ENCODE assay signal across 8 cellular contexts in the genomic region with DNA sequence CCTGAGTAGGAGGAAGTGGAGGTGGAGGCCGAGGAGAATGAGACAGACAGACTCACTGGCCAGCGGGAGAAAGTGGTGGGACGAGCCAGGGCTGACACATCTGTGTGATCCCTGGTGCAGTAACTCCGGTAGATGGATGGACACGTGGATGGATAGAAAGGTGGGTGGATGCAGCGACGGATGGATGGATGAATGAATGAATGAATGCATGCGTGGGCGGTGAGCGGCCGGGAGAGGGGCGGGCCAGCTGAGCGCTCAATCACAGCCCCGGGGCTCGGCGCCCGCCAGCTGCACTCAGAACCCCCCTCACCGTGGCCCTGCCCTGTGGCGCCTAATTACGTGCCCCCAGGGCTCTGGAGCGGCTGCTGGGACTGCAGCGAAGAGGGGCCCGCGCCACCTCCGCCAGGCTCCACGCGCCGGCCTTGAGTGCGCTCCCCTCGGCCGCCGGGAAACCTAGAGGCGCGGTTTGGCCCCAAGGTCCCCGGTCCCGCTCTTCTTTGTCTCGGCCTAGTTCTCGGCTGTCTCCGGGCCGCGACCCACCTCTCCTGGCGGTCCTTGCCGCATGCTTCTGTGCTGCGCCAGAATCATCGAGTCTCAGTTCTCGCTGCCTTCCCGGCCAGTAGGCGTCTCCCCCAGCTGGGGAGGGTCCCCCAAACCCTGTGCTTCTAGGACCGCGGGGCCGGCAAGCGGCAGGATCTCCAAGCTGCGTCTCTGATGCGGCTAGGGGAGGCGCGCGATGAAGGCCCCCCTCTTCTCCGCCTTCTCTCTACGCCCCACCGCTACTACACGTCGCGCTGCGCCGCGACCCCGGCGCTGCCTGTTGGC. TPM values are rescaled to one million over a fixed set of nuclear protein-coding genes. Genes with fewer than 3 reads are reported as not detected.
A peak's percentile ranks its signal among the peaks of the same experiment; 100 is the strongest.
DNase-seq lines count a peak whose midpoint lies in the region; ATAC-seq lines count a peak whose summit lies in the region.

No MANE protein-coding gene starts in this region.

- H2BK15ac ChIP-seq in mesenchymal stem cell (ENCODE audit: low read depth, poor library complexity, severe bottlenecking): peak overlapping the region; percentile 52

- peaks cover 52% of the 10 kb centered on the region for H3K79me1 ChIP-seq in mesenchymal stem cell (replicated peaks; ENCODE audit: low read length, poor library complexity, severe bottlenecking)

- peak overlapping the region in 1 of 2 experiments; percentile 84 for H3K14ac ChIP-seq in mesenchymal stem cell (ENCODE audit: low read length in 2 of 2)

- H3K36me3 ChIP-seq in mesenchymal stem cell (ENCODE audit: control insufficient read depth in 1 of 2, insufficient read depth in 2 of 2, low read depth in 1 of 2, low read length in 2 of 2) (peaks cover 0 to 19% of the 10 kb centered on the region in 2 experiments), thymus (ENCODE audit: control insufficient read depth, insufficient read depth) (no peaks in the 10 kb centered on the region)

- peak; percentile 18 for DNase-seq in activated naive CD4-positive, alpha-beta T cell treated with anti-CD3 and anti-CD28 coated beads, Interleukin-2, amount 50 U/mL, for 16 hours
- no peak for DNase-seq in activated naive CD4-positive, alpha-beta T cell (lab: John Stamatoyannopoulos, UW)
- DNase-seq in astrocyte of the hippocampus (ENCODE audit: low read depth, low spot score) (peak; percentile 66), mesenchymal stem cell (peak; percentile 49), left lobe of liver (ENCODE audit: low spot score) (no peak), T1000 (lab: John Stamatoyannopoulos, UW) (no peak), NOMO-1 treated with dmso at 0.1 percent for 144 hours (lab: John Stamatoyannopoulos, UW; ENCODE audit: unreplicated experiment) (no peak)

- H3K4me1 ChIP-seq in mesenchymal stem cell (ENCODE audit: control insufficient read depth, insufficient read depth, low read depth, low read length) (peaks cover 42% of the 10 kb centered on the region), thymus (ENCODE audit: control insufficient read depth, insufficient read depth, low read length) (peaks cover 18% of the 10 kb centered on the region)

- no peaks in the 10 kb centered on the region for H3K9me3 ChIP-seq in mesenchymal stem cell (ENCODE audit: control insufficient read depth, low read length)
- peaks cover 1% of the 10 kb centered on the region for H3K9me3 ChIP-seq in thymus (ENCODE audit: control insufficient read depth)

- peak overlapping the region; percentile 14 for H4K8ac ChIP-seq in mesenchymal stem cell (ENCODE audit: low read length)

- H3K27me3 ChIP-seq in mesenchymal stem cell (ENCODE audit: control insufficient read depth in 1 of 2, insufficient read depth in 1 of 2, low read length in 2 of 2): peaks cover 7 to 13% of the 10 kb centered on the region in 2 experiments
- H3K27me3 ChIP-seq in thymus (ENCODE audit: control insufficient read depth, insufficient read depth): peaks cover 20% of the 10 kb centered on the region

- WGBS in mesenchymal stem cell: 11% methylated on average over 66 of the region's 68 CpGs
- WGBS in thymus: 44% methylated on average over 68 of the region's 68 CpGs

- peak overlapping the region; percentile 12 to 96 for H2BK12ac ChIP-seq in mesenchymal stem cell (ENCODE audit: low read length in 2 of 2)

- H2BK120ac ChIP-seq in mesenchymal stem cell (ENCODE audit: low read depth, low read length): peak overlapping the region; percentile 98

- H4K91ac ChIP-seq in mesenchymal stem cell (ENCODE audit: low read length): peak overlapping the region; percentile 48

- ATAC-seq in left lobe of liver: no peak

- no peak overlapping the region for H2AFZ ChIP-seq in mesenchymal stem cell (ENCODE audit: low read depth, low read length)

- H3K27ac ChIP-seq in mesenchymal stem cell (ENCODE audit: low read length, poor library complexity, severe bottlenecking): no peak overlapping the region
- H3K27ac ChIP-seq in thymus (ENCODE audit: low read depth): no peak overlapping the region

- peak overlapping the region; percentile 69 for H3K9ac ChIP-seq in mesenchymal stem cell (ENCODE audit: low read length)

- H3K18ac ChIP-seq in mesenchymal stem cell (ENCODE audit: low read depth in 1 of 2, low read length in 2 of 2): peak overlapping the region; percentile 35 to 95

- peak overlapping the region; percentile 51 to 76 for H3K4ac ChIP-seq in mesenchymal stem cell (ENCODE audit: low read depth in 1 of 2, low read length in 2 of 2)

- H3K4me3 ChIP-seq in mesenchymal stem cell (ENCODE audit: insufficient read depth in 1 of 2, low read depth in 1 of 2, low read length in 2 of 2): peak overlapping the region; percentile 23 to 73
- peak overlapping the region; percentile 24 for H3K4me3 ChIP-seq in thymus (ENCODE audit: low read length)

- H2AK5ac ChIP-seq in mesenchymal stem cell (ENCODE audit: low read length, severe bottlenecking): no peak overlapping the region

- H3K23ac ChIP-seq in mesenchymal stem cell (ENCODE audit: low read length in 2 of 2): peak overlapping the region in 1 of 2 experiments; percentile 89

- peak overlapping the region; percentile 97 for H3K4me2 ChIP-seq in mesenchymal stem cell (ENCODE audit: low read length, poor library complexity, severe bottlenecking)

- no peak overlapping the region for H2BK5ac ChIP-seq in mesenchymal stem cell (ENCODE audit: low read depth, low read length, poor library complexity, severe bottlenecking)

RNA-seq across cellular contexts. Expression of gene RAI1, which starts 41.0 kb away (rescaled TPM):
- 24.1 TPM for polyA plus RNA-seq in mesenchymal stem cell (2013, experiment 1 of 2)
- 22.8 TPM for polyA plus RNA-seq in mesenchymal stem cell (2013, experiment 2 of 2)
- 10.9 TPM for polyA plus RNA-seq in thymus
- 7.8 TPM for total RNA-seq in left lobe of liver

Comparison
In these comparisons a context has a peak if more than half of its experiments do, and no peak if none do; other contexts are left out.
1. DNase-seq: peak in activated naive CD4-positive, alpha-beta T cell treated with anti-CD3 and anti-CD28 coated beads, Interleukin-2, amount 50 U/mL, for 16 hours (single experiment), astrocyte of the hippocampus (single experiment) and mesenchymal stem cell (single experiment); none in activated naive CD4-positive, alpha-beta T cell (0 of 4), left lobe of liver (single experiment), T1000 (single experiment) and NOMO-1 treated with dmso at 0.1 percent for 144 hours (single experiment).